Comparison of ENCODE assay signal across 8 cellular contexts in genomic region chr20:34415079-34415478, GRCh38. TPM values are rescaled to one million over a fixed set of nuclear protein-coding genes. Genes with fewer than 3 reads are reported as not detected.
DNase-seq lines count a peak whose midpoint lies in the region; ATAC-seq and TF ChIP-seq lines count a peak whose summit lies in the region.

No MANE protein-coding gene starts in this region.

- no peak overlapping the region for H3K4me3 Mint-ChIP-seq in activated naive CD4-positive, alpha-beta T cell treated with anti-CD3 and anti-CD28 coated beads, Interleukin-2, amount 10 ng/mL, durations not matched to agents 7 days and 5 days
- H3K4me3 Mint-ChIP-seq in activated naive CD8-positive, alpha-beta T cell treated with anti-CD3 and anti-CD28 coated beads, Interleukin-2, amount 10 ng/mL, durations not matched to agents 7 days and 5 days = no peak overlapping the region
- H3K4me3 Mint-ChIP-seq in stimulated activated effector memory CD8-positive, alpha-beta T cell treated with anti-CD3 and anti-CD28 coated beads, Interleukin-12 subunit alpha, Interleukin-12 subunit beta, amount 100 ng/mL, for 72 hours = no peak overlapping the region

- H3K4me1 Mint-ChIP-seq in activated naive CD4-positive, alpha-beta T cell treated with anti-CD3 and anti-CD28 coated beads, Interleukin-2, amount 10 ng/mL, durations not matched to agents 7 days and 5 days = peaks cover 21% of the 10 kb centered on the region
- H3K4me1 Mint-ChIP-seq in activated naive CD8-positive, alpha-beta T cell treated with anti-CD3 and anti-CD28 coated beads, Interleukin-2, amount 10 ng/mL, durations not matched to agents 7 days and 5 days = peaks cover 20% of the 10 kb centered on the region
- H3K4me1 Mint-ChIP-seq in stimulated activated effector memory CD8-positive, alpha-beta T cell treated with anti-CD3 and anti-CD28 coated beads, Interleukin-12 subunit alpha, Interleukin-12 subunit beta, amount 100 ng/mL, for 72 hours = peaks cover 10% of the 10 kb centered on the region

- no peaks in the 10 kb centered on the region for H3K27me3 ChIP-seq in HL-60 (ENCODE audit: insufficient read depth, poor library complexity, severe bottlenecking)
- no peaks in the 10 kb centered on the region for H3K27me3 ChIP-seq in MG63

- no peak for TF ChIP-seq CTCF in HL-60 (IDR thresholded peaks at IDR 0.05; ENCODE audit: insufficient read depth, low read length)

- peak overlapping the region; percentile 66 for H3K27ac Mint-ChIP-seq in activated naive CD4-positive, alpha-beta T cell treated with anti-CD3 and anti-CD28 coated beads, Interleukin-2, amount 10 ng/mL, durations not matched to agents 7 days and 5 days
- H3K27ac Mint-ChIP-seq in activated naive CD8-positive, alpha-beta T cell treated with anti-CD3 and anti-CD28 coated beads, Interleukin-2, amount 10 ng/mL, durations not matched to agents 7 days and 5 days = peak overlapping the region; percentile 59
- peak overlapping the region; percentile 70 for H3K27ac Mint-ChIP-seq in stimulated activated effector memory CD8-positive, alpha-beta T cell treated with anti-CD3 and anti-CD28 coated beads, Interleukin-12 subunit alpha, Interleukin-12 subunit beta, amount 100 ng/mL, for 72 hours

- no peak overlapping the region for H3K4me3 ChIP-seq in HL-60 (replicated peaks; ENCODE audit: insufficient read depth, low read length)
- H3K4me3 ChIP-seq in MG63 = no peak overlapping the region

- ATAC-seq in activated naive CD8-positive, alpha-beta T cell treated with anti-CD3 and anti-CD28 coated beads, Interleukin-2, amount 10 ng/mL, durations not matched to agents 7 days and 5 days (ENCODE audit: low read depth) = no peak
- ATAC-seq in stimulated activated effector memory CD8-positive, alpha-beta T cell treated with anti-CD3 and anti-CD28 coated beads, Interleukin-12 subunit alpha, Interleukin-12 subunit beta, amount 100 ng/mL, for 72 hours = no peak

- no peaks in the 10 kb centered on the region for H3K9me3 ChIP-seq in MG63

- H3K36me3 Mint-ChIP-seq in activated naive CD4-positive, alpha-beta T cell treated with anti-CD3 and anti-CD28 coated beads, Interleukin-2, amount 10 ng/mL, durations not matched to agents 7 days and 5 days = peaks cover 37% of the 10 kb centered on the region
- peaks cover 25% of the 10 kb centered on the region for H3K36me3 Mint-ChIP-seq in activated naive CD8-positive, alpha-beta T cell treated with anti-CD3 and anti-CD28 coated beads, Interleukin-2, amount 10 ng/mL, durations not matched to agents 7 days and 5 days
- H3K36me3 Mint-ChIP-seq in stimulated activated effector memory CD8-positive, alpha-beta T cell treated with anti-CD3 and anti-CD28 coated beads, Interleukin-12 subunit alpha, Interleukin-12 subunit beta, amount 100 ng/mL, for 72 hours = peaks cover 100% of the 10 kb centered on the region

- POLR2A ChIA-PET in activated naive CD8-positive, alpha-beta T cell treated with anti-CD3 and anti-CD28 coated beads, Interleukin-2, amount 10 ng/mL, durations not matched to agents 7 days and 5 days (lab: Charles Lee) = no interaction called here

- H3K27me3 Mint-ChIP-seq in activated naive CD4-positive, alpha-beta T cell treated with anti-CD3 and anti-CD28 coated beads, Interleukin-2, amount 10 ng/mL, durations not matched to agents 7 days and 5 days = no peaks in the 10 kb centered on the region
- no peaks in the 10 kb centered on the region for H3K27me3 Mint-ChIP-seq in activated naive CD8-positive, alpha-beta T cell treated with anti-CD3 and anti-CD28 coated beads, Interleukin-2, amount 10 ng/mL, durations not matched to agents 7 days and 5 days

- peak overlapping the region; percentile 40 for H3K27ac ChIP-seq in HL-60 (replicated peaks)

- peaks cover 56% of the 10 kb centered on the region for H3K36me3 ChIP-seq in MG63

- DNase-seq in activated naive CD4-positive, alpha-beta T cell treated with anti-CD3 and anti-CD28 coated beads, Interleukin-2, amount 10 ng/mL, durations not matched to agents 7 days and 5 days = no peak
- no peak for DNase-seq in activated naive CD4-positive, alpha-beta T cell treated with anti-CD3 and anti-CD28 coated beads, Interleukin-2, amount 50 U/mL, for 16 hours
- DNase-seq in HL-60 (ENCODE audit: low read depth in 1 of 2, low spot score in 1 of 2) (peak; percentile 38 to 47), GM19238 (ENCODE audit: insufficient read length, low spot score) (no peak), MG63 (no peak)
- no peak for DNase-seq in activated naive CD8-positive, alpha-beta T cell treated with anti-CD3 and anti-CD28 coated beads, Interleukin-2, amount 10 ng/mL, durations not matched to agents 7 days and 5 days
- DNase-seq in stimulated activated effector memory CD8-positive, alpha-beta T cell treated with anti-CD3 and anti-CD28 coated beads, Interleukin-12 subunit alpha, Interleukin-12 subunit beta, amount 100 ng/mL, for 72 hours (ENCODE audit: low spot score in 2 of 2) = no peak
- DNase-seq in activated effector memory CD4-positive, alpha-beta T cell treated with anti-CD3 and anti-CD28 coated beads, Interleukin-2, amount 50 U/mL, for 16 hours = no peak

- CTCF ChIA-PET in activated naive CD4-positive, alpha-beta T cell treated with anti-CD3 and anti-CD28 coated beads, Interleukin-2, amount 10 ng/mL, durations not matched to agents 7 days and 5 days (lab: Charles Lee) = interaction anchor here (1.3 kb wide), 1 partner anchor 102 kb away, joined by 3 read pairs; no protein-coding TSS in a partner anchor

- no peaks in the 10 kb centered on the region for H3K9me3 Mint-ChIP-seq in activated naive CD4-positive, alpha-beta T cell treated with anti-CD3 and anti-CD28 coated beads, Interleukin-2, amount 10 ng/mL, durations not matched to agents 7 days and 5 days
- no peaks in the 10 kb centered on the region for H3K9me3 Mint-ChIP-seq in activated naive CD8-positive, alpha-beta T cell treated with anti-CD3 and anti-CD28 coated beads, Interleukin-2, amount 10 ng/mL, durations not matched to agents 7 days and 5 days
- H3K9me3 Mint-ChIP-seq in stimulated activated effector memory CD8-positive, alpha-beta T cell treated with anti-CD3 and anti-CD28 coated beads, Interleukin-12 subunit alpha, Interleukin-12 subunit beta, amount 100 ng/mL, for 72 hours = no peaks in the 10 kb centered on the region

RNA-seq across cellular contexts. Expression of gene ITCH, which starts 52.0 kb away (rescaled TPM):
- total RNA-seq in activated naive CD8-positive, alpha-beta T cell treated with anti-CD3 and anti-CD28 coated beads, Interleukin-2, amount 10 ng/mL, durations not matched to agents 7 days and 5 days = 10 to 100 TPM; 57.4 to 59.7 TPM
- 26.2 and 47.8 TPM in 2 replicates for total RNA-seq in MG63 (2014; rRNA removed; shearing (Covaris generic); ENCODE audit: low replicate concordance)

Comparison
In these comparisons a context has a peak if more than half of its experiments do, and no peak if none do; other contexts are left out.
1. DNase-seq: peak in HL-60 (2 of 2); none in activated naive CD4-positive, alpha-beta T cell treated with anti-CD3 and anti-CD28 coated beads, Interleukin-2, amount 10 ng/mL, durations not matched to agents 7 days and 5 days (single experiment), activated naive CD4-positive, alpha-beta T cell treated with anti-CD3 and anti-CD28 coated beads, Interleukin-2, amount 50 U/mL, for 16 hours (single experiment), activated naive CD8-positive, alpha-beta T cell treated with anti-CD3 and anti-CD28 coated beads, Interleukin-2, amount 10 ng/mL, durations not matched to agents 7 days and 5 days (single experiment), stimulated activated effector memory CD8-positive, alpha-beta T cell treated with anti-CD3 and anti-CD28 coated beads, Interleukin-12 subunit alpha, Interleukin-12 subunit beta, amount 100 ng/mL, for 72 hours (0 of 2), GM19238 (single experiment), activated effector memory CD4-positive, alpha-beta T cell treated with anti-CD3 and anti-CD28 coated beads, Interleukin-2, amount 50 U/mL, for 16 hours (single experiment) and MG63 (single experiment).
2. Peak in every context shown above with its lines, with median percentiles within 50 percentile points of each other: H3K27ac Mint-ChIP-seq.